10 cellular contexts compared by ENCODE assay signal in genomic region chr2:59182249-59182648, GRCh38.
DNase-seq lines count a peak whose midpoint lies in the region; ATAC-seq, FAIRE-seq and TF ChIP-seq lines count a peak whose summit lies in the region.
"Had no signal": no experiment of that assay in that cellular context is flagged by ENCODE, and none has a peak within 500 bp of the region (broad histone marks: within the 10 kb centered on the region; RNA-seq: fewer than 3 reads in every experiment).

No MANE protein-coding gene starts in this region.

- FAIRE-seq in astrocyte (lab: Jason Lieb, UNC), result no peak

- no peak overlapping the region for H2AK5ac ChIP-seq in IMR-90 (ENCODE audit: low read depth, low read length)

- H3K4me1 ChIP-seq in IMR-90 (ENCODE audit: control insufficient read depth, insufficient read depth, low read length) (no peaks in the 10 kb centered on the region), astrocyte (ENCODE audit: insufficient read depth, low read length) (no peaks in the 10 kb centered on the region), ascending aorta (no peaks in the 10 kb centered on the region)
- H3K4me1 ChIP-seq: BLaER1 had no signal

- DNase-seq in NCI-H1105 treated with DMSO at 0.1 percent for 48 hours (lab: John Stamatoyannopoulos, UW), result peak; percentile 5
- no peak for DNase-seq in NCI-H1105 (lab: John Stamatoyannopoulos, UW)
- peak; percentile 15 for DNase-seq in IMR-90
- DNase-seq in astrocyte (ENCODE audit: low read depth), result no peak
- DNase-seq in neural crest cell (ENCODE audit: low read depth, low spot score), result peak; percentile 6
- DNase-seq in ascending aorta (ENCODE audit: low spot score in 2 of 2), result no peak
- DNase-seq in stimulated activated naive CD8-positive, alpha-beta T cell treated with anti-CD3 and anti-CD28 coated beads, Interleukin-15, amount 100 ng/mL, for 72 hours, result no peak

- intact Hi-C loops in IMR-90 (cut with micrococcal nuclease) (loop anchor here (1.0 to 5.0 kb wide), 2 partner anchors 330 to 420 kb away; no protein-coding TSS in a partner anchor), ascending aorta (cut with DNase I) (no loop called here)

- no peaks in the 10 kb centered on the region for H3K9me1 ChIP-seq in IMR-90 (ENCODE audit: insufficient read depth, low read length)

- H3K56ac ChIP-seq in IMR-90 (ENCODE audit: extremely low read depth, insufficient read depth, low read length), result no peak overlapping the region

- H4K20me1 ChIP-seq in IMR-90 (ENCODE audit: insufficient read depth, low read length) (no peaks in the 10 kb centered on the region), astrocyte (ENCODE audit: insufficient read depth, low read length) (no peaks in the 10 kb centered on the region)
- H4K20me1 ChIP-seq: BLaER1 had no signal

- H3K18ac ChIP-seq in IMR-90 (ENCODE audit: low read depth, low read length), result no peak overlapping the region

- no peak overlapping the region for H3K27ac ChIP-seq in IMR-90 (ENCODE audit: insufficient read depth, low read length)
- no peak overlapping the region for H3K27ac ChIP-seq in astrocyte (ENCODE audit: low read depth, low read length)
- no peak overlapping the region for H3K27ac ChIP-seq in ascending aorta
- H3K27ac ChIP-seq: BLaER1 had no signal

- no peak overlapping the region for H3K4me3 ChIP-seq in IMR-90 (ENCODE audit: insufficient read depth, low read depth, low read length)
- H3K4me3 ChIP-seq in astrocyte (ENCODE audit: insufficient read depth, low read depth, low read length), result no peak overlapping the region
- no peak overlapping the region for H3K4me3 ChIP-seq in ascending aorta
- H3K4me3 ChIP-seq: BLaER1, ovary had no signal

- H3K36me3 Mint-ChIP-seq in astrocyte (ENCODE audit: low read depth, unreplicated experiment) (no peaks in the 10 kb centered on the region), neural crest cell (ENCODE audit: low read depth) (no peaks in the 10 kb centered on the region)

- H2BK120ac ChIP-seq in IMR-90 (ENCODE audit: low read depth, low read length), result no peak overlapping the region

- dilution Hi-C loops in IMR-90 (cut with HindIII; ENCODE audit: low sequenced_read_pairs, unreplicated experiment), result no loop called here

- H3K9ac ChIP-seq in IMR-90 (ENCODE audit: low read depth, low read length) (no peak overlapping the region), astrocyte (ENCODE audit: low read length) (no peak overlapping the region)
- H3K9ac ChIP-seq: BLaER1 had no signal

- ATAC-seq in IMR-90 (ENCODE audit: low read depth) (0 out of 2 replicates have a peak, but pooled peaks have one; percentile 32), HG02852 (IDR thresholded peaks at IDR 0.05; ENCODE audit: unreplicated experiment) (no peak)
- ATAC-seq in stimulated activated naive CD8-positive, alpha-beta T cell treated with anti-CD3 and anti-CD28 coated beads, Interleukin-15, amount 100 ng/mL, for 72 hours, result no peak

- in situ Hi-C loops in IMR-90 (cut with MboI; ENCODE audit: low sequenced_read_pairs), result no loop called here

- no peaks in the 10 kb centered on the region for H3K27me3 Mint-ChIP-seq in astrocyte (ENCODE audit: low read depth, unreplicated experiment)
- H3K27me3 Mint-ChIP-seq in neural crest cell (ENCODE audit: low read depth), result no peaks in the 10 kb centered on the region
- no peaks in the 10 kb centered on the region for H3K27me3 Mint-ChIP-seq in stimulated activated naive CD8-positive, alpha-beta T cell treated with anti-CD3 and anti-CD28 coated beads, Interleukin-15, amount 100 ng/mL, for 72 hours

- H2BK20ac ChIP-seq in IMR-90 (ENCODE audit: low read depth, low read length), result no peak overlapping the region

- H3K4me1 Mint-ChIP-seq in astrocyte (ENCODE audit: low read depth, unreplicated experiment) (peaks cover 11% of the 10 kb centered on the region), neural crest cell (peaks cover 7% of the 10 kb centered on the region)
- H3K4me1 Mint-ChIP-seq in stimulated activated naive CD8-positive, alpha-beta T cell treated with anti-CD3 and anti-CD28 coated beads, Interleukin-15, amount 100 ng/mL, for 72 hours, result peaks cover 6% of the 10 kb centered on the region

- WGBS in IMR-90 (ENCODE audit: extremely low coverage in 2 of 2, insufficient read length in 1 of 2), 2 experiments, result no CpG with 5 or more reads among the region's 3 CpGs

- no peak overlapping the region for H3K14ac ChIP-seq in IMR-90 (replicated peaks; ENCODE audit: low read depth, low read length)

- H4K8ac ChIP-seq in IMR-90 (ENCODE audit: low read depth in 2 of 2, low read length in 2 of 2), result no peak overlapping the region

- TF ChIP-seq POLR2A in IMR-90 (IDR thresholded peaks at IDR 0.05; ENCODE audit: low read depth, low read length), result no peak

- H2BK15ac ChIP-seq in IMR-90 (ENCODE audit: low read depth, low read length), result no peak overlapping the region

- no peak overlapping the region for H2BK5ac ChIP-seq in IMR-90 (ENCODE audit: low read depth, low read length, poor library complexity, severe bottlenecking)

- no peak overlapping the region for H4K5ac ChIP-seq in IMR-90 (ENCODE audit: low read depth, low read length)

- no peaks in the 10 kb centered on the region for H3K79me1 ChIP-seq in IMR-90 (ENCODE audit: low read depth in 1 of 2, low read length in 2 of 2)

- no peaks in the 10 kb centered on the region for H3K9me3 ChIP-seq in IMR-90 (ENCODE audit: control insufficient read depth, insufficient read depth, low read length)
- H3K9me3 ChIP-seq in astrocyte (ENCODE audit: insufficient read depth, low read depth, low read length), result no peaks in the 10 kb centered on the region
- H3K9me3 ChIP-seq in ascending aorta, result no peaks in the 10 kb centered on the region
- H3K9me3 ChIP-seq: BLaER1, ovary had no signal

- POLR2A ChIA-PET in IMR-90 (lab: Charles Lee; ENCODE audit: unreplicated experiment), result interaction anchor here (0.5 kb wide), 1 partner anchor 112 kb away, joined by 3 read pairs; no protein-coding TSS in a partner anchor

- no peak overlapping the region for H2AK9ac ChIP-seq in IMR-90 (replicated peaks; ENCODE audit: low read depth, low read length, poor library complexity)

- H3K4ac ChIP-seq in IMR-90 (ENCODE audit: low read depth, low read length), result no peak overlapping the region

- H3K4me2 ChIP-seq in IMR-90 (ENCODE audit: low read depth, low read length) (no peak overlapping the region), astrocyte (ENCODE audit: low read length) (no peak overlapping the region)
- H3K4me2 ChIP-seq: BLaER1 had no signal

- no peak overlapping the region for H3K27ac Mint-ChIP-seq in astrocyte (ENCODE audit: unreplicated experiment)
- no peak overlapping the region for H3K27ac Mint-ChIP-seq in neural crest cell (ENCODE audit: unreplicated experiment)
- H3K27ac Mint-ChIP-seq in stimulated activated naive CD8-positive, alpha-beta T cell treated with anti-CD3 and anti-CD28 coated beads, Interleukin-15, amount 100 ng/mL, for 72 hours, result no peak overlapping the region

- no peaks in the 10 kb centered on the region for H3K79me2 ChIP-seq in astrocyte (ENCODE audit: insufficient read depth, low read length)

- peaks cover 2% of the 10 kb centered on the region for H3K9me3 Mint-ChIP-seq in astrocyte (ENCODE audit: unreplicated experiment)
- no peaks in the 10 kb centered on the region for H3K9me3 Mint-ChIP-seq in neural crest cell
- H3K9me3 Mint-ChIP-seq in stimulated activated naive CD8-positive, alpha-beta T cell treated with anti-CD3 and anti-CD28 coated beads, Interleukin-15, amount 100 ng/mL, for 72 hours, result no peaks in the 10 kb centered on the region

- H3K36me3 ChIP-seq in IMR-90 (ENCODE audit: control insufficient read depth, insufficient read depth, low read length) (no peaks in the 10 kb centered on the region), astrocyte (ENCODE audit: insufficient read depth, low read length) (no peaks in the 10 kb centered on the region), ascending aorta (no peaks in the 10 kb centered on the region)
- H3K36me3 ChIP-seq: BLaER1, ovary had no signal

- peak; percentile 47 for TF ChIP-seq RAD21 in IMR-90 (IDR thresholded peaks at IDR 0.05; ENCODE audit: low read length)

- H3K23ac ChIP-seq in IMR-90 (ENCODE audit: low read depth, low read length), result no peak overlapping the region

- no peaks in the 10 kb centered on the region for H3K27me3 ChIP-seq in IMR-90 (ENCODE audit: control insufficient read depth, insufficient read depth, low read length)
- H3K27me3 ChIP-seq in astrocyte (ENCODE audit: insufficient read depth, low read length), result peaks cover 2% of the 10 kb centered on the region
- no peaks in the 10 kb centered on the region for H3K27me3 ChIP-seq in ascending aorta
- H3K27me3 ChIP-seq: BLaER1, ovary had no signal

- no TSS peak for BruUV-seq in IMR-90 (replicated peaks; lab: Mats Ljungman, UMichigan)

- H3K4me3 Mint-ChIP-seq in astrocyte (ENCODE audit: unreplicated experiment) (no peak overlapping the region), neural crest cell (no peak overlapping the region)
- H3K4me3 Mint-ChIP-seq in stimulated activated naive CD8-positive, alpha-beta T cell treated with anti-CD3 and anti-CD28 coated beads, Interleukin-15, amount 100 ng/mL, for 72 hours, result no peak overlapping the region

- no peak overlapping the region for H4K91ac ChIP-seq in IMR-90 (ENCODE audit: insufficient read depth, low read depth, low read length)

- CTCF ChIA-PET in IMR-90 (lab: Yijun Ruan, JAX), result interaction anchor here (0.6 to 1.1 kb wide), 5 partner anchors 13 to 719 kb away, joined by 3 to 4 read pairs (median 3); no protein-coding TSS in a partner anchor

- no peak overlapping the region for H2AFZ ChIP-seq in IMR-90 (replicated peaks; ENCODE audit: low read length, poor library complexity)
- no peak overlapping the region for H2AFZ ChIP-seq in astrocyte (ENCODE audit: low read depth, low read length)

- peak; percentile 52 for TF ChIP-seq CTCF in IMR-90 (conservative IDR thresholded peaks at IDR 0.05; ENCODE audit: low read depth, low read length)
- TF ChIP-seq CTCF in astrocyte (IDR thresholded peaks at IDR 0.05; ENCODE audit: insufficient read depth, low read depth, low read length), result peak; percentile 55
- TF ChIP-seq CTCF in neural crest cell (conservative IDR thresholded peaks at IDR 0.05), result peak; percentile 62
- TF ChIP-seq CTCF in ascending aorta (IDR thresholded peaks at IDR 0.05), result no peak

TF ChIP-seq in IMR-90, 13 proteins besides CTCF, POLR2A, EP300 and RAD21:
- TF ChIP-seq SMC3 (IDR thresholded peaks at IDR 0.05; ENCODE audit: low read depth, low read length), result peak; percentile 57
- TF ChIP-seq RFX5 (IDR thresholded peaks at IDR 0.05; ENCODE audit: low read depth, low read length), result no peak
- TF ChIP-seq CHD1 (IDR thresholded peaks at IDR 0.05; ENCODE audit: low read depth, low read length), result no peak

Comparison
In these comparisons a context has a peak if more than half of its experiments do, and no peak if none do; other contexts are left out.
1. DNase-seq: peak in NCI-H1105 treated with DMSO at 0.1 percent for 48 hours (single experiment), IMR-90 (single experiment) and neural crest cell (single experiment); none in NCI-H1105 (single experiment), astrocyte (single experiment), ascending aorta (0 of 2) and stimulated activated naive CD8-positive, alpha-beta T cell treated with anti-CD3 and anti-CD28 coated beads, Interleukin-15, amount 100 ng/mL, for 72 hours (0 of 2).
2. CTCF ChIP-seq: peak in IMR-90 (single experiment), astrocyte (single experiment) and neural crest cell (single experiment); none in ascending aorta (0 of 3).